8 cellular contexts compared by ENCODE assay signal in genomic region chr10:122112625-122113160, GRCh38.
DNase-seq lines count a peak whose midpoint lies in the region; ATAC-seq and TF ChIP-seq lines count a peak whose summit lies in the region.

No MANE protein-coding gene starts in this region.

- TF ChIP-seq EP300 in esophagus muscularis mucosa (IDR thresholded peaks at IDR 0.05): peak; percentile 69

- DNase-seq in AG10803 (ENCODE audit: low read depth) (peak; percentile 94), RWPE2 (ENCODE audit: low spot score) (peak; percentile 90), esophagus muscularis mucosa (ENCODE audit: extremely low spot score) (peak; percentile 95), midbrain (lab: John Stamatoyannopoulos, UW) (peak; percentile 30), vagina (ENCODE audit: extremely low spot score in 2 of 2) (peak in 1 of 2 donors; percentile 97)
- DNase-seq in stimulated activated CD8-positive, alpha-beta memory T cell treated with anti-CD3 and anti-CD28 coated beads, Interleukin-4, amount 100 ng/mL, for 48 hours: no peak

- intact Hi-C loops in esophagus muscularis mucosa (cut with DNase I): loop anchor here (2.0 to 5.0 kb wide), 2 partner anchors 60 to 140 kb away; no protein-coding TSS in a partner anchor
- intact Hi-C loops in vagina (cut with DNase I): loop anchor here (2.0 to 5.0 kb wide), 2 partner anchors 62 to 185 kb away; partner anchors contain the start of gene ATE1

- TF ChIP-seq CTCF in AG10803 (conservative IDR thresholded peaks at IDR 0.05; ENCODE audit: low read length): peak; percentile 41
- peak; percentile 53; the same call in 1 of the 2 replicates for TF ChIP-seq CTCF in HEK293 (tag by site-specific recombination; IDR thresholded peaks at IDR 0.05)
- peak; percentile 85 for TF ChIP-seq CTCF in RWPE2 (IDR thresholded peaks at IDR 0.05; ENCODE audit: poor library complexity, severe bottlenecking)
- peak; percentile 55 to 68 (median 64) for TF ChIP-seq CTCF in esophagus muscularis mucosa (IDR thresholded peaks at IDR 0.05)
- peak in 1 of 3 experiments; percentile 26 for TF ChIP-seq CTCF in vagina (IDR thresholded peaks at IDR 0.05)

- WGBS in esophagus muscularis mucosa: 0% methylated on average over 19 of the region's 63 CpGs

- H3K4me3 ChIP-seq in AG10803 (ENCODE audit: low read length) (peak overlapping the region; percentile 71), HEK293 (ENCODE audit: low read depth, low read length) (peak overlapping the region; percentile 66), RWPE2 (ENCODE audit: severe bottlenecking) (peak overlapping the region; percentile 72), esophagus muscularis mucosa (peak overlapping the region; percentile 69 to 88 (median 80)), vagina (peak overlapping the region; percentile 62 to 71)

- H3K4me1 ChIP-seq in HEK293 (ENCODE audit: control insufficient read depth, insufficient read depth, low read length) (no peaks in the 10 kb centered on the region; the same call in 1 of the 2 replicates), RWPE2 (ENCODE audit: insufficient read depth, poor library complexity, severe bottlenecking) (peaks cover 33% of the 10 kb centered on the region), esophagus muscularis mucosa (peaks cover 45 to 52% (median 48%) of the 10 kb centered on the region in 4 donors), vagina (peaks cover 42% of the 10 kb centered on the region)

- H3K9me3 ChIP-seq in HEK293 (ENCODE audit: control insufficient read depth, insufficient read depth, low read depth, low read length) (no peaks in the 10 kb centered on the region), RWPE2 (ENCODE audit: severe bottlenecking) (no peaks in the 10 kb centered on the region), esophagus muscularis mucosa (no peaks in the 10 kb centered on the region), vagina (no peaks in the 10 kb centered on the region)

- TF ChIP-seq POLR2A in esophagus muscularis mucosa (IDR thresholded peaks at IDR 0.05; ENCODE audit: low read depth) (peak; percentile 59), vagina (IDR thresholded peaks at IDR 0.05) (peak in 1 of 2 donors; percentile 53)

- peak; percentile 91 for ATAC-seq in RWPE2 (ENCODE audit: low read depth)
- ATAC-seq in GM18517 (IDR thresholded peaks at IDR 0.05; ENCODE audit: unreplicated experiment): no peak

- H3K36me3 ChIP-seq in HEK293 (ENCODE audit: control insufficient read depth in 2 of 2, insufficient read depth in 1 of 2, low read length in 2 of 2): no peaks in the 10 kb centered on the region
- H3K36me3 ChIP-seq in RWPE2 (ENCODE audit: low read depth): no peaks in the 10 kb centered on the region
- peaks cover 0 to 7% (median 0%) of the 10 kb centered on the region in 4 donors for H3K36me3 ChIP-seq in esophagus muscularis mucosa
- H3K36me3 ChIP-seq in vagina: no peaks in the 10 kb centered on the region

- CTCF ChIA-PET in HEK293 (lab: Yijun Ruan, JAX): interaction anchor here (0.7 to 1.9 kb wide), 19 partner anchors 9 to 226 kb away, joined by 3 to 19 read pairs (median 3); no protein-coding TSS in a partner anchor

- H3K27me3 ChIP-seq in RWPE2 (ENCODE audit: insufficient read depth, poor library complexity, severe bottlenecking): no peaks in the 10 kb centered on the region
- no peaks in the 10 kb centered on the region for H3K27me3 ChIP-seq in esophagus muscularis mucosa
- no peaks in the 10 kb centered on the region for H3K27me3 ChIP-seq in vagina

- H3K27ac ChIP-seq in HEK293 (ENCODE audit: extremely low read depth, low read depth, low read length): peak overlapping the region; percentile 66; the same call in 1 of the 2 replicates
- H3K27ac ChIP-seq in RWPE2 (ENCODE audit: poor library complexity, severe bottlenecking): peak overlapping the region; percentile 85
- peak overlapping the region; percentile 95 to 100 (median 98) for H3K27ac ChIP-seq in esophagus muscularis mucosa (replicated peaks in 1 of 4)
- peak overlapping the region; percentile 96 for H3K27ac ChIP-seq in vagina

- POLR2A ChIA-PET in HEK293 (lab: Yijun Ruan, JAX): interaction anchor here (0.6 to 1.8 kb wide), 7 partner anchors 9 to 151 kb away, joined by 3 to 8 read pairs (median 4); no protein-coding TSS in a partner anchor

TF ChIP-seq in HEK293, 187 proteins besides CTCF, POLR2A, EP300 and RAD21 (continues in another document):
- no peak for TF ChIP-seq ZNF112 (tag by site-specific recombination; IDR thresholded peaks at IDR 0.05)
- TF ChIP-seq ZNF2 (tag by site-specific recombination; IDR thresholded peaks at IDR 0.05): no peak
- TF ChIP-seq, protein P1, sequence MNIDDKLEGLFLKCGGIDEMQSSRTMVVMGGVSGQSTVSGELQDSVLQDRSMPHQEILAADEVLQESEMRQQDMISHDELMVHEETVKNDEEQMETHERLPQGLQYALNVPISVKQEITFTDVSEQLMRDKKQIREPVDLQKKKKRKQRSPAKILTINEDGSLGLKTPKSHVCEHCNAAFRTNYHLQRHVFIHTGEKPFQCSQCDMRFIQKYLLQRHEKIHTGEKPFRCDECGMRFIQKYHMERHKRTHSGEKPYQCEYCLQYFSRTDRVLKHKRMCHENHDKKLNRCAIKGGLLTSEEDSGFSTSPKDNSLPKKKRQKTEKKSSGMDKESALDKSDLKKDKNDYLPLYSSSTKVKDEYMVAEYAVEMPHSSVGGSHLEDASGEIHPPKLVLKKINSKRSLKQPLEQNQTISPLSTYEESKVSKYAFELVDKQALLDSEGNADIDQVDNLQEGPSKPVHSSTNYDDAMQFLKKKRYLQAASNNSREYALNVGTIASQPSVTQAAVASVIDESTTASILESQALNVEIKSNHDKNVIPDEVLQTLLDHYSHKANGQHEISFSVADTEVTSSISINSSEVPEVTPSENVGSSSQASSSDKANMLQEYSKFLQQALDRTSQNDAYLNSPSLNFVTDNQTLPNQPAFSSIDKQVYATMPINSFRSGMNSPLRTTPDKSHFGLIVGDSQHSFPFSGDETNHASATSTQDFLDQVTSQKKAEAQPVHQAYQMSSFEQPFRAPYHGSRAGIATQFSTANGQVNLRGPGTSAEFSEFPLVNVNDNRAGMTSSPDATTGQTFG (tag by site-specific recombination; IDR thresholded peaks at IDR 0.05; ENCODE audit: borderline replicate concordance): no peak
- TF ChIP-seq ZNF580 (tag by site-specific recombination; IDR thresholded peaks at IDR 0.05): no peak
- no peak for TF ChIP-seq KLF1 (tag by site-specific recombination; IDR thresholded peaks at IDR 0.05)
- no peak for TF ChIP-seq ZNF350 (tag by site-specific recombination; IDR thresholded peaks at IDR 0.05)
- TF ChIP-seq ZNF830 (tag by site-specific recombination; IDR thresholded peaks at IDR 0.05; ENCODE audit: low read depth): no peak
- no peak for TF ChIP-seq ZBTB7A (tag by site-specific recombination; IDR thresholded peaks at IDR 0.05; ENCODE audit: low read depth)
- 0 out of 2 replicates have a peak, but pooled peaks have one; percentile 5 for TF ChIP-seq ZNF184 (tag by site-specific recombination; IDR thresholded peaks at IDR 0.05)
- peak; percentile 16; the same call in 1 of the 2 replicates for TF ChIP-seq ZSCAN30 (tag by site-specific recombination; IDR thresholded peaks at IDR 0.05)
- TF ChIP-seq ZNF677 (tag by site-specific recombination; IDR thresholded peaks at IDR 0.05): peak; percentile 82
- no peak for TF ChIP-seq ZNF311 (tag by site-specific recombination; IDR thresholded peaks at IDR 0.05; ENCODE audit: borderline replicate concordance)
- no peak for TF ChIP-seq GLIS2 (tag by site-specific recombination; IDR thresholded peaks at IDR 0.05)
- TF ChIP-seq ZIC2 (tag by site-specific recombination; IDR thresholded peaks at IDR 0.05): no peak
- TF ChIP-seq ZNF660 (tag by site-specific recombination; IDR thresholded peaks at IDR 0.05): peak; percentile 75; the same call in 1 of the 2 replicates
- TF ChIP-seq, protein P2, sequence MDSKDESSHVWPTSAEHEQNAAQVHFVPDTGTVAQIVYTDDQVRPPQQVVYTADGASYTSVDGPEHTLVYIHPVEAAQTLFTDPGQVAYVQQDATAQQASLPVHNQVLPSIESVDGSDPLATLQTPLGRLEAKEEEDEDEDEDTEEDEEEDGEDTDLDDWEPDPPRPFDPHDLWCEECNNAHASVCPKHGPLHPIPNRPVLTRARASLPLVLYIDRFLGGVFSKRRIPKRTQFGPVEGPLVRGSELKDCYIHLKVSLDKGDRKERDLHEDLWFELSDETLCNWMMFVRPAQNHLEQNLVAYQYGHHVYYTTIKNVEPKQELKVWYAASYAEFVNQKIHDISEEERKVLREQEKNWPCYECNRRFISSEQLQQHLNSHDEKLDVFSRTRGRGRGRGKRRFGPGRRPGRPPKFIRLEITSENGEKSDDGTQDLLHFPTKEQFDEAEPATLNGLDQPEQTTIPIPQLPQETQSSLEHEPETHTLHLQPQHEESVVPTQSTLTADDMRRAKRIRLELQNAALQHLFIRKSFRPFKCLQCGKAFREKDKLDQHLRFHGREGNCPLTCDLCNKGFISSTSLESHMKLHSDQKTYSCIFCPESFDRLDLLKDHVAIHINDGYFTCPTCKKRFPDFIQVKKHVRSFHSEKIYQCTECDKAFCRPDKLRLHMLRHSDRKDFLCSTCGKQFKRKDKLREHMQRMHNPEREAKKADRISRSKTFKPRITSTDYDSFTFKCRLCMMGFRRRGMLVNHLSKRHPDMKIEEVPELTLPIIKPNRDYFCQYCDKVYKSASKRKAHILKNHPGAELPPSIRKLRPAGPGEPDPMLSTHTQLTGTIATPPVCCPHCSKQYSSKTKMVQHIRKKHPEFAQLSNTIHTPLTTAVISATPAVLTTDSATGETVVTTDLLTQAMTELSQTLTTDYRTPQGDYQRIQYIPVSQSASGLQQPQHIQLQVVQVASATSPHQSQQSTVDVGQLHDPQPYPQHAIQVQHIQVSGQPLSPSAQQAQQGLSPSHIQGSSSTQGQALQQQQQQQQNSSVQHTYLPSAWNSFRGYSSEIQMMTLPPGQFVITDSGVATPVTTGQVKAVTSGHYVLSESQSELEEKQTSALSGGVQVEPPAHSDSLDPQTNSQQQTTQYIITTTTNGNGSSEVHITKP (tag by site-specific recombination; IDR thresholded peaks at IDR 0.05): peak; percentile 47; the same call in 1 of the 2 replicates
- TF ChIP-seq ZNF140 (tag by site-specific recombination; IDR thresholded peaks at IDR 0.05): no peak
- 0 out of 2 replicates have a peak, but pooled peaks have one; percentile 26 for TF ChIP-seq IKZF3 (tag by site-specific recombination; IDR thresholded peaks at IDR 0.05)
- peak; percentile 57; the same call in 1 of the 2 replicates for TF ChIP-seq ZNF596 (tag by site-specific recombination; IDR thresholded peaks at IDR 0.05)
- no peak for TF ChIP-seq ZNF501 (tag by site-specific recombination; IDR thresholded peaks at IDR 0.05)
- TF ChIP-seq KLF16 (tag by site-specific recombination; IDR thresholded peaks at IDR 0.05): no peak
- peak; percentile 88 for TF ChIP-seq SCRT2 (tag by site-specific recombination; IDR thresholded peaks at IDR 0.05)
